ENCODE assay signal across 8 cellular contexts in genomic region chr16:79628501-79628975, GRCh38. TPM values are rescaled to one million over a fixed set of nuclear protein-coding genes. Genes with fewer than 3 reads are reported as not detected.
DNase-seq lines count a peak whose midpoint lies in the region; ATAC-seq, FAIRE-seq and TF ChIP-seq lines count a peak whose summit lies in the region.

No MANE protein-coding gene starts in this region.

- peak; percentile 82 for FAIRE-seq in GM19239 (lab: Jason Lieb, UNC)

- H3K9me3 ChIP-seq in naive thymus-derived CD4-positive, alpha-beta T cell (ENCODE audit: control insufficient read depth in 2 of 3, low read length in 3 of 3) = no peaks in the 10 kb centered on the region
- H3K9me3 ChIP-seq in spleen = no peaks in the 10 kb centered on the region
- no peaks in the 10 kb centered on the region for H3K9me3 ChIP-seq in H9 (ENCODE audit: control insufficient read depth, low read depth, low read length)

- no peak overlapping the region for H3K56ac ChIP-seq in H9 (ENCODE audit: insufficient read length, low read depth, low read length)

- no peak overlapping the region for H4K8ac ChIP-seq in H9 (replicated peaks; ENCODE audit: insufficient read length, low read depth, low read length)

- no peaks in the 10 kb centered on the region for H3K27me3 ChIP-seq in naive thymus-derived CD4-positive, alpha-beta T cell (ENCODE audit: control insufficient read depth in 2 of 2, insufficient read depth in 2 of 2, low read length in 2 of 2)
- peaks cover 0 to 7% (median 0%) of the 10 kb centered on the region in 7 donors for H3K27me3 ChIP-seq in spleen (replicated peaks in 1 of 7)
- H3K27me3 ChIP-seq in H9 (ENCODE audit: insufficient read depth, low read length) = no peaks in the 10 kb centered on the region

- no peak overlapping the region for H3K9ac ChIP-seq in H9 (ENCODE audit: extremely low read depth, insufficient read length, low read length)

- POLR2A ChIA-PET in activated CD4-positive, alpha-beta memory T cell treated with anti-CD3 and anti-CD28 coated beads for 36 hours (lab: Charles Lee) = interaction anchor here (1.0 to 2.6 kb wide), 5 partner anchors 10 to 28 kb away, joined by 3 to 15 read pairs (median 6); partner anchors contain the start of gene MAF
- POLR2A ChIA-PET in naive thymus-derived CD4-positive, alpha-beta T cell (lab: Charles Lee) = no interaction called here

- WGBS in spleen, 5 donors = 25 to 87% (median 48%) methylated on average over 5 of the region's 5 CpGs
- no CpG with 5 or more reads among the region's 5 CpGs for WGBS in H9 (ENCODE audit: extremely low coverage, insufficient read length, low lambda C conversion rate)

- H3K9me3 Mint-ChIP-seq in activated CD4-positive, alpha-beta memory T cell treated with anti-CD3 and anti-CD28 coated beads for 36 hours = no peaks in the 10 kb centered on the region
- peaks cover 0 to 10% (median 0%) of the 10 kb centered on the region in 11 donors for H3K9me3 Mint-ChIP-seq in naive thymus-derived CD4-positive, alpha-beta T cell
- H3K9me3 Mint-ChIP-seq in H9 = no peaks in the 10 kb centered on the region; a peak in 2 of 5 replicates

- CTCF ChIA-PET in activated CD4-positive, alpha-beta memory T cell treated with anti-CD3 and anti-CD28 coated beads for 36 hours (lab: Charles Lee) = interaction anchor here (1.1 to 1.3 kb wide), 3 partner anchors 11 to 898 kb away, joined by 3 to 4 read pairs (median 4); no protein-coding TSS in a partner anchor
- CTCF ChIA-PET in naive thymus-derived CD4-positive, alpha-beta T cell (lab: Charles Lee) = interaction anchor here (0.7 kb wide), 1 partner anchor 776 kb away, joined by 4 read pairs; no protein-coding TSS in a partner anchor

- peaks cover 2% of the 10 kb centered on the region for H3K36me3 Mint-ChIP-seq in activated CD4-positive, alpha-beta memory T cell treated with anti-CD3 and anti-CD28 coated beads for 36 hours
- peaks cover 0 to 26% (median 0%) of the 10 kb centered on the region in 5 donors for H3K36me3 Mint-ChIP-seq in naive thymus-derived CD4-positive, alpha-beta T cell
- H3K36me3 Mint-ChIP-seq in H9 (ENCODE audit: insufficient read depth in 1 of 3, low read depth in 3 of 3) = no peaks in the 10 kb centered on the region

- H2AK5ac ChIP-seq in H9 (ENCODE audit: insufficient read length, low read length) = no peak overlapping the region

- no peak overlapping the region for H2BK15ac ChIP-seq in H9 (ENCODE audit: low read depth, low read length)

- no peak overlapping the region for H3K4me2 ChIP-seq in H9 (ENCODE audit: insufficient read depth, insufficient read length, low read length)

- H3K18ac ChIP-seq in H9 (ENCODE audit: insufficient read length, low read depth, low read length) = no peak overlapping the region

- TF ChIP-seq POLR2A in spleen (IDR thresholded peaks at IDR 0.05) = no peak

- H3K79me1 ChIP-seq in H9 (ENCODE audit: insufficient read depth, low read depth, low read length, poor library complexity, severe bottlenecking) = no peaks in the 10 kb centered on the region

- intact Hi-C loops in activated CD4-positive, alpha-beta memory T cell treated with anti-CD3 and anti-CD28 coated beads for 36 hours (cut with micrococcal nuclease) = loop anchor here (1.0 to 10.0 kb wide), 9 partner anchors 10 to 1176 kb away; partner anchors contain the start of gene CDYL2
- intact Hi-C loops in naive thymus-derived CD4-positive, alpha-beta T cell (cut with micrococcal nuclease) = loop anchor here in 1 of 2 donors (1.0 kb wide), 4 partner anchors 10 to 142 kb away; no protein-coding TSS in a partner anchor
- intact Hi-C loops in spleen (cut with DNase I; ENCODE audit: low total_unique reads) = no loop called here

- H3K4ac ChIP-seq in H9 (ENCODE audit: low read depth, low read length) = no peak overlapping the region

- H2BK12ac ChIP-seq in H9 (ENCODE audit: insufficient read length, low read depth, low read length) = no peak overlapping the region

- H2BK120ac ChIP-seq in H9 (ENCODE audit: low read depth, low read length, poor library complexity, severe bottlenecking) = no peak overlapping the region

- H2BK20ac ChIP-seq in H9 (ENCODE audit: low read depth, low read length, poor library complexity, severe bottlenecking) = no peak overlapping the region

- no peak overlapping the region for H3K14ac ChIP-seq in H9 (ENCODE audit: insufficient read depth, low read length)

- H3K36me3 ChIP-seq in naive thymus-derived CD4-positive, alpha-beta T cell (ENCODE audit: control insufficient read depth in 2 of 3, insufficient read depth in 3 of 3, low read length in 3 of 3) = no peaks in the 10 kb centered on the region
- no peaks in the 10 kb centered on the region for H3K36me3 ChIP-seq in spleen

- H3K27ac ChIP-seq in naive thymus-derived CD4-positive, alpha-beta T cell (ENCODE audit: low read depth, low read length) = no peak overlapping the region
- H3K27ac ChIP-seq in spleen (no peak overlapping the region), H9 (ENCODE audit: insufficient read length, low read depth, low read length) (no peak overlapping the region)

- peak; percentile 7 for DNase-seq in GM19239 (ENCODE audit: insufficient read length, low spot score)
- DNase-seq in activated CD4-positive, alpha-beta memory T cell treated with anti-CD3 and anti-CD28 coated beads for 36 hours = peak; percentile 91
- DNase-seq in naive thymus-derived CD4-positive, alpha-beta T cell = peak in 1 of 9 donors; percentile 79
- DNase-seq in NCI-H82 (lab: John Stamatoyannopoulos, UW) = no peak
- no peak for DNase-seq in spleen
- DNase-seq in H9 = no peak
- no peak for DNase-seq in dedifferentiated amniotic fluid mesenchymal stem cell (ENCODE audit: extremely low spot score)

- no peaks in the 10 kb centered on the region for H4K20me1 ChIP-seq in H9 (ENCODE audit: control insufficient read depth, insufficient read depth, insufficient read length)

- no peaks in the 10 kb centered on the region for H3K23me2 ChIP-seq in H9 (ENCODE audit: insufficient read length, low read depth, low read length, poor library complexity, severe bottlenecking)

- no peak overlapping the region for H3T11ph ChIP-seq in H9 (ENCODE audit: low read length)

- H3K27ac Mint-ChIP-seq in activated CD4-positive, alpha-beta memory T cell treated with anti-CD3 and anti-CD28 coated beads for 36 hours = peak overlapping the region; percentile 76
- peak overlapping the region in 1 of 9 donors; percentile 78 for H3K27ac Mint-ChIP-seq in naive thymus-derived CD4-positive, alpha-beta T cell
- H3K27ac Mint-ChIP-seq in H9 = no peak overlapping the region

- no peak overlapping the region for H3K23ac ChIP-seq in H9 (ENCODE audit: insufficient read length, low read depth, low read length)

- ATAC-seq in HG03103 (IDR thresholded peaks at IDR 0.05; ENCODE audit: low read depth, unreplicated experiment) = peak; percentile 86
- peak; percentile 47 for ATAC-seq in naive thymus-derived CD4-positive, alpha-beta T cell

- H4K91ac ChIP-seq in H9 (ENCODE audit: insufficient read length, low read depth, low read length) = no peak overlapping the region

- TF ChIP-seq CTCF in spleen (IDR thresholded peaks at IDR 0.05 in 8 of 11, conservative IDR thresholded peaks at IDR 0.05 in 3 of 11) = no peak
- TF ChIP-seq CTCF in H9 (conservative IDR thresholded peaks at IDR 0.05) = no peak

- peaks cover 41% of the 10 kb centered on the region for H3K4me1 Mint-ChIP-seq in activated CD4-positive, alpha-beta memory T cell treated with anti-CD3 and anti-CD28 coated beads for 36 hours (ENCODE audit: low read depth)
- peaks cover 0 to 61% (median 0%) of the 10 kb centered on the region in 7 donors for H3K4me1 Mint-ChIP-seq in naive thymus-derived CD4-positive, alpha-beta T cell
- H3K4me1 Mint-ChIP-seq in H9 = no peaks in the 10 kb centered on the region

- H2AFZ ChIP-seq in H9 (ENCODE audit: low read length) = no peak overlapping the region

- no peak overlapping the region for H4K5ac ChIP-seq in H9 (ENCODE audit: insufficient read length, low read depth, low read length)

- H3K4me1 ChIP-seq in naive thymus-derived CD4-positive, alpha-beta T cell (ENCODE audit: control insufficient read depth in 2 of 2, insufficient read depth in 2 of 2, low read length in 2 of 2) = peaks cover 0 to 6% of the 10 kb centered on the region in 2 donors
- H3K4me1 ChIP-seq in spleen (no peaks in the 10 kb centered on the region), H9 (ENCODE audit: insufficient read depth, low read length) (no peaks in the 10 kb centered on the region)

- no peaks in the 10 kb centered on the region for H3K79me2 ChIP-seq in H9 (ENCODE audit: insufficient read depth, low read length)

- no peak overlapping the region for H3K4me3 Mint-ChIP-seq in activated CD4-positive, alpha-beta memory T cell treated with anti-CD3 and anti-CD28 coated beads for 36 hours
- H3K4me3 Mint-ChIP-seq in naive thymus-derived CD4-positive, alpha-beta T cell = peak overlapping the region in 1 of 10 donors; percentile 73
- no peak overlapping the region for H3K4me3 Mint-ChIP-seq in H9

- H3K27me3 Mint-ChIP-seq in activated CD4-positive, alpha-beta memory T cell treated with anti-CD3 and anti-CD28 coated beads for 36 hours = peaks cover 30% of the 10 kb centered on the region
- H3K27me3 Mint-ChIP-seq in naive thymus-derived CD4-positive, alpha-beta T cell = peaks cover 5 to 14% (median 10%) of the 10 kb centered on the region in 5 donors
- H3K27me3 Mint-ChIP-seq in H9 (ENCODE audit: low read depth) = peaks cover 3% of the 10 kb centered on the region

- no peak overlapping the region for H2BK5ac ChIP-seq in H9 (ENCODE audit: insufficient read length, low read length)

- no peak overlapping the region for H3K4me3 ChIP-seq in naive thymus-derived CD4-positive, alpha-beta T cell (ENCODE audit: low read length)
- no peak overlapping the region for H3K4me3 ChIP-seq in spleen

RNA-seq across cellular contexts. Expression of gene MAF, which starts 28.0 kb away (rescaled TPM):
- total RNA-seq in activated CD4-positive, alpha-beta memory T cell treated with anti-CD3 and anti-CD28 coated beads for 36 hours = 100 to 1,000 TPM; 345 to 360 TPM
- total RNA-seq in naive thymus-derived CD4-positive, alpha-beta T cell = 10 to 100 TPM in 2 of 5 experiments, 1 to 10 TPM in 3; 5.4 to 54.6 (median 7.9) TPM
- polyA plus RNA-seq in naive thymus-derived CD4-positive, alpha-beta T cell = under 1 TPM; 0.06 to 0.08 TPM
- total RNA-seq in spleen = 100 to 1,000 TPM in 2 of 7 donors, 10 to 100 TPM in 5; 53.5 to 107 (median 63.0) TPM
- 10 to 100 TPM in 2 of 3 donors, 1 to 10 TPM in 1; 8.8 to 14.8 (median 12.7) TPM for polyA plus RNA-seq in spleen
- total RNA-seq in H9 (2021) = 4.9 and 5.1 TPM in 2 replicates

Comparison
In these comparisons a context has a peak if more than half of its experiments do, and no peak if none do; other contexts are left out.
1. DNase-seq: peak in GM19239 (single experiment) and activated CD4-positive, alpha-beta memory T cell treated with anti-CD3 and anti-CD28 coated beads for 36 hours (single experiment); none in NCI-H82 (single experiment), spleen (single experiment), H9 (single experiment) and dedifferentiated amniotic fluid mesenchymal stem cell (single experiment).